ENCODE assay signal across 8 cellular contexts in the genomic region with DNA sequence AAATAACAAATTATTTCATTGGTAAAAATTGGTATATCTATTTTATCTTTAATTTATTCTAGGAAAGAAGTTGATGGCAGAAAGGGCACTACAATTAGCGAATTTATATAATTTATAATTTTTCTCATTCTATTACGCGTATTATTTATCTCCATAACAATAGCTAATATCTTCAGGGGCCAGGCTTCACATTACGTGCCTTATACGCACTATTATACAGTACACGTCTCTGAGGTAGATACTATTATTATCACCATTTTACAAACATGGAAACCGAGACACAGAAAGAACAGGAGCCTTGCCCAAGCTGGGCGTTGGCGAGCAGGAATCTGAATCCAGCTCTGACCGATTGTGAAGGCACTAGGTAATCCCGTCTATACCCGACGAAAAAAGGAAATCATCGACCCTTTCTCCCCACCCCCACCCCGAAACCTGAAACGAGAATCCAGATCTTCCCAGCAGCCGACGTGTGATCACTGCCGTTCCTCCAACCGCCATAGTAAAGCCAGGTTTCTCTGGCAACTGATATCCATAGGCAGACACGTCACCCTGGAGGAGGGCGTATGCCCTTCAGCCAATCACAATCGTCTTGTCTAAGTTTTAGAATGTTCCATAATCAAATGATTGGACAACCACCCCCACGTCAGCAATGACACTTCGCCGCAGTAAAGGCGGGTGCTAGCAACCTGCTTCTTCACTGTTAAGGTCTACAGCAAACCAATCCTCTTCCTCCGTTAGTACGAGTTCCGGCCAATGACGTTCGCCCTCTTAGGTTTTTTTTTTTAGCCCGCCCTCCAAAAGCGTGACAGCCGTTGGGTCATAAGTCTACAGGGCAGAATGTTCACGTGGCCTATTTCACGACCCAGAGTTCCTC. TPM values are rescaled to one million over a fixed set of nuclear protein-coding genes. Genes with fewer than 3 reads are reported as not detected.
DNase-seq lines count a peak whose midpoint lies in the region; ATAC-seq and TF ChIP-seq lines count a peak whose summit lies in the region.

A gene with protein sequence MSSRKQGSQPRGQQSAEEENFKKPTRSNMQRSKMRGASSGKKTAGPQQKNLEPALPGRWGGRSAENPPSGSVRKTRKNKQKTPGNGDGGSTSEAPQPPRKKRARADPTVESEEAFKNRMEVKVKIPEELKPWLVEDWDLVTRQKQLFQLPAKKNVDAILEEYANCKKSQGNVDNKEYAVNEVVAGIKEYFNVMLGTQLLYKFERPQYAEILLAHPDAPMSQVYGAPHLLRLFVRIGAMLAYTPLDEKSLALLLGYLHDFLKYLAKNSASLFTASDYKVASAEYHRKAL (minus strand): TSS at position 501 of the 874 bp plus-strand sequence. CDS start 9,672 bp downstream, outside the sequence.

- H3K36me3 ChIP-seq in OCI-LY7 (ENCODE audit: insufficient read depth, low read length) = peaks cover 35% of the 10 kb centered on the region

- CTCF ChIA-PET in OCI-LY7 (lab: Charles Lee; ENCODE audit: unreplicated experiment) = no interaction called here

- H3K4me3 ChIP-seq in OCI-LY7 (ENCODE audit: low read depth, low read length, poor library complexity, severe bottlenecking) = peak within 1 kb of the TSS; percentile 92
- H3K4me3 ChIP-seq in epithelial cell of esophagus (ENCODE audit: low read length) = peak within 1 kb of the TSS; percentile 73
- H3K4me3 ChIP-seq in mononuclear cell (ENCODE audit: low read length) = peak within 1 kb of the TSS; percentile 91

- peak within 1 kb of the TSS; percentile 82 for H3K4me2 ChIP-seq in OCI-LY7 (ENCODE audit: low read length)

- H3K9me3 ChIP-seq in OCI-LY7 (ENCODE audit: low read length) (no peaks in the 10 kb centered on the region), mononuclear cell (ENCODE audit: low read depth, low read length) (no peaks in the 10 kb centered on the region)

- H3K4me1 ChIP-seq in OCI-LY7 (ENCODE audit: insufficient read depth, low read length, poor library complexity, severe bottlenecking) (peaks cover 16% of the 10 kb centered on the region), mononuclear cell (ENCODE audit: insufficient read depth, low read length) (peaks cover 9% of the 10 kb centered on the region)

- ATAC-seq in GM21526 (IDR thresholded peaks at IDR 0.05; ENCODE audit: low FRiP score, unreplicated experiment) = peak; percentile 90

- 0 out of 2 replicates have a peak, but pooled peaks cover 5% of the 10 kb centered on the region for H4K20me1 ChIP-seq in OCI-LY7 (ENCODE audit: insufficient read depth, low read length)

- H3K9me2 ChIP-seq in OCI-LY7 (ENCODE audit: insufficient read depth, low read length) = no peaks in the 10 kb centered on the region

- H3K27ac ChIP-seq in OCI-LY7 (ENCODE audit: low read depth, low read length, poor library complexity, severe bottlenecking) = peak within 1 kb of the TSS; percentile 90

- peaks cover 46% of the 10 kb centered on the region for H3K79me2 ChIP-seq in OCI-LY7 (ENCODE audit: insufficient read depth, low read depth, low read length)

- intact Hi-C loops in OCI-LY7 (cut with micrococcal nuclease; ENCODE audit: unreplicated experiment) = loop anchor here (1.0 to 2.0 kb wide), 4 partner anchors 58 to 480 kb away; partner anchors contain the start of genes FAM199X and TCEAL1

- DNase-seq in DMS 273 (lab: John Stamatoyannopoulos, UW; ENCODE audit: unreplicated experiment) (peak; percentile 98), HuH-7.5 (ENCODE audit: low spot score) (peak; percentile 43), OCI-LY7 (ENCODE audit: low spot score) (peak; percentile 95), activated T-cell treated with anti-CD3 and anti-CD28 coated beads for 1 hour (ENCODE audit: low read depth) (peak; percentile 57), epithelial cell of esophagus (ENCODE audit: low read depth) (peak; percentile 96)
- DNase-seq in stimulated activated CD8-positive, alpha-beta memory T cell treated with anti-CD3 and anti-CD28 coated beads, Interleukin-4, amount 100 ng/mL, for 4 hours (ENCODE audit: low read depth in 2 of 2, low spot score in 1 of 2) = peak; percentile 56 to 83

- POLR2A ChIA-PET in OCI-LY7 (lab: Charles Lee) = interaction anchor here (0.6 to 1.5 kb wide), 5 partner anchors 14 to 431 kb away, joined by 3 to 5 read pairs (median 3); partner anchors contain the start of gene TCEAL8

- no peaks in the 10 kb centered on the region for H3K27me3 ChIP-seq in mononuclear cell (ENCODE audit: insufficient read depth, low read length)

- TF ChIP-seq CTCF in OCI-LY7 (conservative IDR thresholded peaks at IDR 0.05; ENCODE audit: low read length) (no peak), epithelial cell of esophagus (IDR thresholded peaks at IDR 0.05; ENCODE audit: insufficient read depth, low read depth, low read length, missing control alignments) (no peak)

- TSS peak; percentile 81 for BruUV-seq in OCI-LY7 (replicated peaks; lab: Mats Ljungman, UMichigan)

- H2AFZ ChIP-seq in OCI-LY7 (ENCODE audit: low read length) = peak within 1 kb of the TSS; percentile 88; the same call in 1 of the 2 replicates

RNA-seq across cellular contexts. Expression of the gene that starts here (rescaled TPM):
- total RNA-seq in OCI-LY7 (2014; rRNA removed; shearing (Covaris generic)) = 165 and 201 TPM in 2 replicates
- total RNA-seq in OCI-LY7 (2022) (223 and 257 TPM in 2 replicates), mononuclear cell (153 TPM)

Comparison
In these comparisons a context has a peak if more than half of its experiments do, and no peak if none do; other contexts are left out.
1. Peak in every context shown above with its lines: DNase-seq, ATAC-seq, H3K4me3 ChIP-seq and H3K27ac ChIP-seq.
2. DNase-seq: peak in every context shown above with its lines; median percentile 98 in DMS 273; 96 in epithelial cell of esophagus; 95 in OCI-LY7; 70 in stimulated activated CD8-positive, alpha-beta memory T cell treated with anti-CD3 and anti-CD28 coated beads, Interleukin-4, amount 100 ng/mL, for 4 hours; 57 in activated T-cell treated with anti-CD3 and anti-CD28 coated beads for 1 hour; 43 in HuH-7.5.